ENCODE assay signal across 8 cellular contexts in genomic region chr3:141311496-141312358, GRCh38.
DNase-seq lines count a peak whose midpoint lies in the region; ATAC-seq and TF ChIP-seq lines count a peak whose summit lies in the region.

No MANE protein-coding gene starts in this region.

- peak; percentile 98 for ATAC-seq in GM18873 (IDR thresholded peaks at IDR 0.05; ENCODE audit: low FRiP score, unreplicated experiment)
- ATAC-seq in HG03139 (IDR thresholded peaks at IDR 0.05; ENCODE audit: unreplicated experiment) = peak; percentile 98

- peak overlapping the region; percentile 81 for H3K27ac ChIP-seq in caudate nucleus (ENCODE audit: low read depth, low read length)

- DNase-seq in AG08396 (ENCODE audit: low spot score) (peak; percentile 93), NCI-H2196 treated with DMSO at 0.1 percent for 48 hours (lab: John Stamatoyannopoulos, UW; ENCODE audit: unreplicated experiment) (peak; percentile 100), caudate nucleus (lab: John Stamatoyannopoulos, UW) (peak; percentile 68 to 99 (median 97)), inferior parietal cortex (ENCODE audit: extremely low spot score) (peak; percentile 98)
- DNase-seq in stimulated activated CD4-positive, alpha-beta T cell treated with anti-CD3 and anti-CD28 coated beads, Interleukin-12 subunit alpha, Interleukin-12 subunit beta, amount 100 ng/mL, for 24 hours (ENCODE audit: low read depth in 2 of 2) = peak; percentile 95 to 98

- peak overlapping the region; percentile 78 for H3K4me3 ChIP-seq in WI38 (ENCODE audit: low read depth, low read length)

- peak; percentile 55 for TF ChIP-seq CTCF in WI38 (IDR thresholded peaks at IDR 0.05; ENCODE audit: low read depth, low read length)

Comparison
In these comparisons a context has a peak if more than half of its experiments do, and no peak if none do; other contexts are left out.
1. Peak in every context shown above with its lines: DNase-seq, ATAC-seq, H3K4me3 ChIP-seq and H3K27ac ChIP-seq.